ENCODE assay signal across 1 cellular context in the genomic region with DNA sequence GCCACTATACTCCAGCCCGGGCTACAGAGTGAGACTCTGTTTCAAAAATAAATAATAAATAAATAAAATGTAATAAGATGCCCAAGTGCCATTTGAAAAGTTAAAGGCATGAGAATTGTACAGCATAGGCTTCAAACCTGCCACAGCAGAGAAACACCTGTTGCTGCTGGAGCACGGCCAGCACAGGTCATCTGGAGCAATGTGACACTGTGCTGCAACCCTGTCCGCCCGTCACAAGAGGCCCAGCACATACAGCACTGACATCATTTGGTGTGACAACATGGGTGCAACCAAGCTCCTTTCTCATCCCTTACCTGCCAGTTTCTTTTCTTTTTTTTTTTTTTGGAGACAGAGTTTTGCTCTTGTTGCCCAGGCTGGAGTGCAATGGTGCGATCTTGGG.
TF ChIP-seq lines count a peak whose summit lies in the region.

No MANE protein-coding gene starts in this region.

TF ChIP-seq in A549, 52 proteins besides CTCF, POLR2A, EP300 and RAD21 (continued from another document):
- TF ChIP-seq, protein P1, sequence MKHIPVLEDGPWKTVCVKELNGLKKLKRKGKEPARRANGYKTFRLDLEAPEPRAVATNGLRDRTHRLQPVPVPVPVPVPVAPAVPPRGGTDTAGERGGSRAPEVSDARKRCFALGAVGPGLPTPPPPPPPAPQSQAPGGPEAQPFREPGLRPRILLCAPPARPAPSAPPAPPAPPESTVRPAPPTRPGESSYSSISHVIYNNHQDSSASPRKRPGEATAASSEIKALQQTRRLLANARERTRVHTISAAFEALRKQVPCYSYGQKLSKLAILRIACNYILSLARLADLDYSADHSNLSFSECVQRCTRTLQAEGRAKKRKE (CRISPR knock-in tag; IDR thresholded peaks at IDR 0.05; ENCODE audit: low read depth) = no peak
- no peak for TF ChIP-seq EHMT2 (IDR thresholded peaks at IDR 0.05; ENCODE audit: low read depth)
